Comparison of ENCODE assay signal across 8 cellular contexts in the genomic region with DNA sequence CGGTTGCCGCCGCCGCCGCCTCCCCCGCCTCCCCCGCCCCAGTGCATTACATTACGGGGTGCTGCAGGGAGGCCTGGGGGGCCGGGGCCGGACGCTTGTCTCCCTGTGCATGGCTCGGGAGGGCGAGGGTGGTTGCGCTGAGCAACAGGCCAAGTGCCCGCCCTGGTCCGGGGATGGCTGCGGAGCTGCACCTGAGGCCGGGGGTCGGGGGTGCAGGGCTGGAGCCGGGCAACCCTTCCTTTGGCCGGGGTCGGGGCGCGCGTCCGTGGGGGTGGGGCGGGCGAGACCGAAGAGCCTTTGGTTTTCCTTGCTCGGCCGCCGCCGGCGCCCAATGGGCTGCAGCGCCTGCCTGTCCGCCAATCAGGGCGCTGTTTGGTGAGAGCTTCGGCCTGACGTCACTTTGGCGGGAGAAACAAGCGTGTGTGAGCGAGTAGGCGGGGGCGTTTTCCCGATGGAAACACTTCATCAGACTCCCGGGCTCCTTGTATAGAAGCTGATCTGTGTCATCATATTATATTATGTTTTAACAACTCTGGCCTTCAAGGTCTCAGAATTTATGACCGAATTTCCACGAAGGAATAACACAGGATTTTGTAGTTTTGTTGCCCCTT. TPM values are rescaled to one million over a fixed set of nuclear protein-coding genes. Genes with fewer than 3 reads are reported as not detected.
DNase-seq lines count a peak whose midpoint lies in the region; ATAC-seq and TF ChIP-seq lines count a peak whose summit lies in the region.

No MANE protein-coding gene starts in this region.

- H3K27me3 ChIP-seq in mammary epithelial cell (ENCODE audit: insufficient read depth, low read length) = no peaks in the 10 kb centered on the region
- no peaks in the 10 kb centered on the region for H3K27me3 ChIP-seq in skeletal muscle satellite cell (ENCODE audit: control insufficient read depth, insufficient read depth, low read length)

- ATAC-seq in GM18520 (IDR thresholded peaks at IDR 0.05; ENCODE audit: unreplicated experiment) (peak; percentile 52), HG03108 (IDR thresholded peaks at IDR 0.05; ENCODE audit: unreplicated experiment) (peak; percentile 57)

- peaks cover 33% of the 10 kb centered on the region for H3K79me2 ChIP-seq in mammary epithelial cell (ENCODE audit: insufficient read depth, low read length)

- dilution Hi-C loops in mammary epithelial cell (cut with HindIII; ENCODE audit: low sequenced_read_pairs) = no loop called here

- no peaks in the 10 kb centered on the region for H4K20me1 ChIP-seq in mammary epithelial cell (ENCODE audit: insufficient read depth, low read length)

- no TSS peak for BruUV-seq in mammary epithelial cell (replicated peaks; lab: Mats Ljungman, UMichigan)

- H3K4me1 ChIP-seq in mammary epithelial cell (ENCODE audit: insufficient read depth, low read length) = peaks cover 21% of the 10 kb centered on the region
- H3K4me1 ChIP-seq in skeletal muscle satellite cell (ENCODE audit: control insufficient read depth, insufficient read depth, low read length) = peaks cover 32% of the 10 kb centered on the region

- H3K9me3 ChIP-seq in mammary epithelial cell (replicated peaks; ENCODE audit: insufficient read depth, low read length) (no peaks in the 10 kb centered on the region), skeletal muscle satellite cell (replicated peaks; ENCODE audit: low read length) (no peaks in the 10 kb centered on the region)

- H3K4me2 ChIP-seq in mammary epithelial cell (ENCODE audit: insufficient read depth, low read depth, low read length) (peak overlapping the region; percentile 100), skeletal muscle satellite cell (ENCODE audit: low read length) (peak overlapping the region; percentile 96)

- no peak for TF ChIP-seq CTCF in 22Rv1 (IDR thresholded peaks at IDR 0.05)
- no peak for TF ChIP-seq CTCF in WI38 (IDR thresholded peaks at IDR 0.05; ENCODE audit: low read depth, low read length)
- no peak for TF ChIP-seq CTCF in mammary epithelial cell (conservative IDR thresholded peaks at IDR 0.05 in 1 of 2, IDR thresholded peaks at IDR 0.05 in 1 of 2; ENCODE audit: extremely low read depth in 1 of 2, insufficient read depth in 1 of 2, low read depth in 1 of 2, low read length in 2 of 2)

- intact Hi-C loops in mammary epithelial cell (cut with micrococcal nuclease) = loop anchor here (5.0 kb wide), 2 partner anchors 130 to 195 kb away; no protein-coding TSS in a partner anchor

- H3K4me3 ChIP-seq in WI38 (ENCODE audit: low read depth, low read length) (peak overlapping the region; percentile 86), mammary epithelial cell (replicated peaks in 1 of 3; ENCODE audit: insufficient read depth in 1 of 3, low read depth in 2 of 3, low read length in 3 of 3) (peak overlapping the region; percentile 95 to 100 (median 97)), skeletal muscle satellite cell (ENCODE audit: low read length) (peak overlapping the region; percentile 99)

- DNase-seq in NCI-H2196 (lab: John Stamatoyannopoulos, UW; ENCODE audit: unreplicated experiment) = peak; percentile 84
- DNase-seq in mammary epithelial cell = peak; percentile 92
- DNase-seq in iPS-NIHi11 (ENCODE audit: low spot score) = peak; percentile 98

- H3K36me3 ChIP-seq in mammary epithelial cell (ENCODE audit: insufficient read depth, low read length) = peaks cover 8% of the 10 kb centered on the region
- peaks cover 11% of the 10 kb centered on the region for H3K36me3 ChIP-seq in skeletal muscle satellite cell (ENCODE audit: insufficient read depth, low read length)

- CTCF ChIA-PET in mammary epithelial cell (lab: Charles Lee; ENCODE audit: low non-redundant PET) = no interaction called here

- peak overlapping the region; percentile 100 for H2AFZ ChIP-seq in mammary epithelial cell (ENCODE audit: low read depth, low read length)

- in situ Hi-C loops in mammary epithelial cell (cut with MboI; ENCODE audit: low sequenced_read_pairs in 2 of 2) = no loop called here

- H3K9ac ChIP-seq in mammary epithelial cell (ENCODE audit: insufficient read depth, low read length) (no peak overlapping the region), skeletal muscle satellite cell (ENCODE audit: low read depth, low read length) (peak overlapping the region; percentile 90)

- WGBS in mammary epithelial cell (ENCODE audit: low coverage, missing lambda C conversion rate) = 0% methylated on average over 2 of the region's 48 CpGs

- H3K27ac ChIP-seq in 22Rv1 = peak overlapping the region; percentile 74
- no peak overlapping the region for H3K27ac ChIP-seq in mammary epithelial cell (ENCODE audit: insufficient read depth, low read depth, low read length)

RNA-seq across cellular contexts. Expression of a gene that starts 1.0 kb away (rescaled TPM):
- total RNA-seq in mammary epithelial cell = 10 to 100 TPM; 13.0 to 17.0 TPM
- polyA plus RNA-seq in mammary epithelial cell = 2.6 TPM
- polyA minus RNA-seq in mammary epithelial cell = 15.9 TPM
- total RNA-seq in skeletal muscle satellite cell (2012; rRNA removed) = 7.4 and 10.3 TPM in 2 replicates

RNA-seq across cellular contexts. Expression of a gene that starts 48.7 kb away (rescaled TPM):
- 10 to 100 TPM; 26.7 to 41.7 TPM for total RNA-seq in mammary epithelial cell
- 21.4 TPM for polyA plus RNA-seq in mammary epithelial cell
- 27.4 TPM for polyA minus RNA-seq in mammary epithelial cell
- 18.8 and 21.8 TPM in 2 replicates for total RNA-seq in skeletal muscle satellite cell (2012; rRNA removed)

RNA-seq across cellular contexts. Expression of a gene that starts 58.9 kb away (rescaled TPM):
- total RNA-seq in mammary epithelial cell = 10 to 100 TPM; 44.5 to 66.6 TPM
- 20.6 TPM for polyA plus RNA-seq in mammary epithelial cell
- polyA minus RNA-seq in mammary epithelial cell = 82.0 TPM
- total RNA-seq in skeletal muscle satellite cell (2012; rRNA removed) = 29.7 and 30.9 TPM in 2 replicates
